ENCODE assay signal across 8 cellular contexts in the genomic region with DNA sequence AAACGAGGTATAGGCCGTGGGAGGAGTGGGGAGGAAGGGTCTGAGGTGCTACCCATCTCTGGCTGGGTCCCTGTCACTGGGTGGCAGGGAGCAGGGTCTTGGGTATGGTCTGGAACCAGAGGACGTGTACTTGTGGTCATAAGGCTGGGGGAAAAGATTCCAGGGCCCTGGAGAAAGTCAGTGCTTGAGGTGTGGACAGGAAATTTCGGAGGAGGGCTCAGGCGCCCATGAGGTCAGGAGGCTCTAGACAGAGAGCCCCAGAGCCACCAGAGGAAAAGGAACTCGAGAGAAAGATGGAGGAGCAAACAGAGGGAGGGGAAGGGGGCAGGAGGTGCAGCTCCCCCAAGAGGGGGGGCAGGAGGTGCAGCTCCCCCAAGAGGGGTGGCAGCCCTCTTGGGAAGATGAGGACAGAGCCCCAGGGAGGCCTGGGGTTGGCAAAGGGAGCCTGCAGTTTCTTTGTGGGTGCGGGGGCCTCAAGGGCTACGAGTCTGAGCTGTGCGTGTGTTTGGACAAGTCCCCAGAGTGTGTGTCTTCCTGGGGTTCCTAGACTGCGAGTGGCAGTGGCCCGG. TPM values are rescaled to one million over a fixed set of nuclear protein-coding genes. Genes with fewer than 3 reads are reported as not detected.
DNase-seq lines count a peak whose midpoint lies in the region; ATAC-seq and TF ChIP-seq lines count a peak whose summit lies in the region.

No MANE protein-coding gene starts in this region.

- WGBS in thyroid gland, 2 donors, result 38 to 55% methylated on average over 8 to 11 of the region's 11 CpGs

- H3K36me3 ChIP-seq in thyroid gland, result peaks cover 9 to 11% of the 10 kb centered on the region in 2 donors

- H3K27me3 ChIP-seq in thyroid gland, result no peaks in the 10 kb centered on the region

- H3K27ac ChIP-seq in thyroid gland, result peak overlapping the region; percentile 99 to 100 (median 99)

- peak overlapping the region; percentile 90 to 93 for H3K4me3 Mint-ChIP-seq in activated T-cell treated with anti-CD3 and anti-CD28 coated beads, Interleukin-2, amount 50 U/mL, for 72 hours
- peak overlapping the region; percentile 90 for H3K4me3 Mint-ChIP-seq in activated CD8-positive, alpha-beta T cell treated with anti-CD3 and anti-CD28 coated beads for 36 hours

- POLR2A ChIA-PET in activated CD8-positive, alpha-beta T cell treated with anti-CD3 and anti-CD28 coated beads for 36 hours (lab: Charles Lee), result interaction anchor here (0.8 to 4.8 kb wide), 22 partner anchors 11 to 178 kb away, joined by 3 to 56 read pairs (median 6); partner anchors contain the start of genes NFATC3, PLA2G15, PRMT7 and SLC7A6OS

- peak overlapping the region in 1 of 3 donors; percentile 69 for H3K4me3 ChIP-seq in thyroid gland (replicated peaks in 1 of 3)

- no peak for ATAC-seq in activated T-cell treated with anti-CD3 and anti-CD28 coated beads, Interleukin-2, amount 50 U/mL, for 72 hours (replicated peaks in 1 of 2)
- ATAC-seq in activated CD8-positive, alpha-beta T cell treated with anti-CD3 and anti-CD28 coated beads for 36 hours, result no peak
- no peak for ATAC-seq in GM18868 (IDR thresholded peaks at IDR 0.05; ENCODE audit: unreplicated experiment)

- CTCF ChIA-PET in activated CD8-positive, alpha-beta T cell treated with anti-CD3 and anti-CD28 coated beads for 36 hours (lab: Charles Lee), result interaction anchor here (0.6 to 9.0 kb wide), 32 partner anchors 9 to 257 kb away, joined by 3 to 444 read pairs (median 6); partner anchors contain the start of genes PLA2G15, PRMT7 and SLC7A6OS

- DNase-seq in activated T-cell treated with anti-CD3 and anti-CD28 coated beads, Interleukin-2, amount 50 U/mL, for 72 hours, result no peak
- DNase-seq in activated T-cell treated with anti-CD3 and anti-CD28 coated beads, Interleukin-2, amount 50 U/mL, for 1 hour, result no peak
- no peak for DNase-seq in activated CD8-positive, alpha-beta T cell treated with anti-CD3 and anti-CD28 coated beads for 36 hours
- DNase-seq in iPS-NIHi11 (ENCODE audit: low spot score), result peak; percentile 40
- DNase-seq in thyroid gland, result no peak
- DNase-seq in glomerular visceral epithelial cell (ENCODE audit: extremely low spot score), result no peak
- DNase-seq in activated CD4-positive, alpha-beta T cell treated with anti-CD3 and anti-CD28 coated beads for 4 hours, result no peak

- H3K4me1 ChIP-seq in thyroid gland, result peaks cover 34 to 57% of the 10 kb centered on the region in 2 donors

- no peaks in the 10 kb centered on the region for H3K9me3 ChIP-seq in thyroid gland

- H3K9me3 Mint-ChIP-seq in activated T-cell treated with anti-CD3 and anti-CD28 coated beads, Interleukin-2, amount 50 U/mL, for 72 hours, result no peaks in the 10 kb centered on the region
- no peaks in the 10 kb centered on the region for H3K9me3 Mint-ChIP-seq in activated CD8-positive, alpha-beta T cell treated with anti-CD3 and anti-CD28 coated beads for 36 hours

- intact Hi-C loops in activated CD8-positive, alpha-beta T cell treated with anti-CD3 and anti-CD28 coated beads for 36 hours (cut with micrococcal nuclease), result no loop called here
- intact Hi-C loops in thyroid gland (cut with DNase I), result loop anchor here (2.0 kb wide), 1 partner anchor 65 kb away; no protein-coding TSS in a partner anchor

- H3K27ac Mint-ChIP-seq in activated T-cell treated with anti-CD3 and anti-CD28 coated beads, Interleukin-2, amount 50 U/mL, for 72 hours, result peak overlapping the region; percentile 97
- peak overlapping the region; percentile 97 for H3K27ac Mint-ChIP-seq in activated CD8-positive, alpha-beta T cell treated with anti-CD3 and anti-CD28 coated beads for 36 hours

- peaks cover 56% of the 10 kb centered on the region for H3K4me1 Mint-ChIP-seq in activated T-cell treated with anti-CD3 and anti-CD28 coated beads, Interleukin-2, amount 50 U/mL, for 72 hours (ENCODE audit: low read depth)
- H3K4me1 Mint-ChIP-seq in activated CD8-positive, alpha-beta T cell treated with anti-CD3 and anti-CD28 coated beads for 36 hours (ENCODE audit: low read depth), result peaks cover 36% of the 10 kb centered on the region

- no peaks in the 10 kb centered on the region for H3K27me3 Mint-ChIP-seq in activated T-cell treated with anti-CD3 and anti-CD28 coated beads, Interleukin-2, amount 50 U/mL, for 72 hours (ENCODE audit: low read depth)
- no peaks in the 10 kb centered on the region for H3K27me3 Mint-ChIP-seq in activated CD8-positive, alpha-beta T cell treated with anti-CD3 and anti-CD28 coated beads for 36 hours

- H3K36me3 Mint-ChIP-seq in activated T-cell treated with anti-CD3 and anti-CD28 coated beads, Interleukin-2, amount 50 U/mL, for 72 hours (ENCODE audit: insufficient read depth in 2 of 2), result peaks cover 2 to 8% of the 10 kb centered on the region in 2 donors
- H3K36me3 Mint-ChIP-seq in activated CD8-positive, alpha-beta T cell treated with anti-CD3 and anti-CD28 coated beads for 36 hours (ENCODE audit: low read depth), result peaks cover 19% of the 10 kb centered on the region

- no peak for TF ChIP-seq CTCF in activated CD8-positive, alpha-beta T cell treated with anti-CD3 and anti-CD28 coated beads for 36 hours (IDR thresholded peaks at IDR 0.05)
- TF ChIP-seq CTCF in thyroid gland (IDR thresholded peaks at IDR 0.05), result peak in 1 of 6 experiments; percentile 54

- no peak for TF ChIP-seq POLR2A in thyroid gland (IDR thresholded peaks at IDR 0.05)

RNA-seq across cellular contexts. Expression of gene SLC7A6, which starts 0.7 kb away (rescaled TPM):
- 100 to 1,000 TPM in 1 of 2 donors, 10 to 100 TPM in 1; 99.8 to 131 TPM for total RNA-seq in activated T-cell treated with anti-CD3 and anti-CD28 coated beads, Interleukin-2, amount 50 U/mL, for 72 hours
- total RNA-seq in activated CD8-positive, alpha-beta T cell treated with anti-CD3 and anti-CD28 coated beads for 36 hours, result 10 to 100 TPM; 73.8 to 76.9 TPM
- total RNA-seq in thyroid gland, result 100 to 1,000 TPM in 1 of 4 donors, 10 to 100 TPM in 3; 73.1 to 116 (median 85.7) TPM

RNA-seq across cellular contexts. Expression of gene PLA2G15, which starts 18.5 kb away (rescaled TPM):
- 1 to 10 TPM; 6.1 to 7.6 TPM for total RNA-seq in activated T-cell treated with anti-CD3 and anti-CD28 coated beads, Interleukin-2, amount 50 U/mL, for 72 hours
- 1 to 10 TPM; 6.7 to 6.8 TPM for total RNA-seq in activated CD8-positive, alpha-beta T cell treated with anti-CD3 and anti-CD28 coated beads for 36 hours
- total RNA-seq in thyroid gland, result 10 to 100 TPM; 20.8 to 40.3 (median 38.4) TPM

RNA-seq across cellular contexts. Expression of gene ESRP2, which starts 27.7 kb away (rescaled TPM):
- under 1 TPM; 0.31 to 0.63 TPM for total RNA-seq in activated T-cell treated with anti-CD3 and anti-CD28 coated beads, Interleukin-2, amount 50 U/mL, for 72 hours
- under 1 TPM; 0.65 to 0.77 TPM for total RNA-seq in activated CD8-positive, alpha-beta T cell treated with anti-CD3 and anti-CD28 coated beads for 36 hours
- 10 to 100 TPM; 42.9 to 86.9 (median 50.5) TPM for total RNA-seq in thyroid gland

RNA-seq across cellular contexts. Expression of gene SLC7A6OS, which starts 47.1 kb away (rescaled TPM):
- 10 to 100 TPM; 21.9 to 25.8 TPM for total RNA-seq in activated T-cell treated with anti-CD3 and anti-CD28 coated beads, Interleukin-2, amount 50 U/mL, for 72 hours
- 10 to 100 TPM; 20.2 to 23.1 TPM for total RNA-seq in activated CD8-positive, alpha-beta T cell treated with anti-CD3 and anti-CD28 coated beads for 36 hours
- total RNA-seq in thyroid gland, result 10 to 100 TPM; 13.4 to 25.8 (median 18.7) TPM

RNA-seq across cellular contexts. Expression of gene PRMT7, which starts 47.2 kb away (rescaled TPM):
- total RNA-seq in activated T-cell treated with anti-CD3 and anti-CD28 coated beads, Interleukin-2, amount 50 U/mL, for 72 hours, result 10 to 100 TPM; 71.2 to 75.9 TPM
- 10 to 100 TPM; 67.4 to 78.4 TPM for total RNA-seq in activated CD8-positive, alpha-beta T cell treated with anti-CD3 and anti-CD28 coated beads for 36 hours
- 10 to 100 TPM; 41.7 to 57.0 (median 46.9) TPM for total RNA-seq in thyroid gland

Comparison
In these comparisons a context has a peak if more than half of its experiments do, and no peak if none do; other contexts are left out.
1. RNA of gene ESRP2, which starts 27.7 kb away (total RNA-seq): 42.9 to 86.9 TPM in thyroid gland; 0.65 to 0.77 TPM in activated CD8-positive, alpha-beta T cell treated with anti-CD3 and anti-CD28 coated beads for 36 hours and 0.31 to 0.63 TPM in activated T-cell treated with anti-CD3 and anti-CD28 coated beads, Interleukin-2, amount 50 U/mL, for 72 hours; every median in the first group is over 10 times any median in the second.